ENCODE assay signal across 1 cellular context in the genomic region with DNA sequence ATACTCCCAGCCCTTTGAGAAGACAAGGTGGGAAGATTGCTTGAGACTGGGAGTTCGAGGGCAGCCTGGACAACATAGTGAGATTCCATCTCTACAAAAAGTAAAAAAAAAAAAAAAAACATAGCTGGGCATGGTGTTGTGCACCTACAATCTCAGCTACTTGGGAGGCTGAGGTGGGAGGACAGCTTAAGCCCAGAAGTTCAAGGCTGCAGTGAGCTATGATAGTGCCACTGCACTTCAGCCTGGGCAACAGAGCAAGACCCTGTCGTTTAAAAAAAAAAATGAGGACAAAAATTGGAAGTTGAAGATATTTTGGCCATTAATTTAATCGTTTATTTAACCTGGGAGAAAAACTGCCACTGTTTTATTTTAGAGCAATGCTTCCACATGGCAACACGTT.
TF ChIP-seq lines count a peak whose summit lies in the region.

No MANE protein-coding gene starts in this region.

TF ChIP-seq in H1, 55 proteins besides CTCF, POLR2A, EP300 and RAD21:
- TF ChIP-seq BCL11A (IDR thresholded peaks at IDR 0.05; ENCODE audit: low read depth in 2 of 2, low read length in 2 of 2) = no peak
- TF ChIP-seq EZH2 (IDR thresholded peaks at IDR 0.05; ENCODE audit: low read depth, low read length, severe bottlenecking) = no peak
- no peak for TF ChIP-seq RXRA (IDR thresholded peaks at IDR 0.05; ENCODE audit: insufficient read depth, low read depth, low read length)
- TF ChIP-seq NRF1 (IDR thresholded peaks at IDR 0.05; ENCODE audit: low read depth, low read length) = no peak
- TF ChIP-seq KDM1A (IDR thresholded peaks at IDR 0.05; ENCODE audit: borderline replicate concordance, low read length) = no peak
- TF ChIP-seq SIRT6 (IDR thresholded peaks at IDR 0.05; ENCODE audit: low read length) = no peak
- TF ChIP-seq RFX5 (IDR thresholded peaks at IDR 0.05; ENCODE audit: borderline replicate concordance, low read depth, low read length) = no peak
- no peak for TF ChIP-seq SP1 (IDR thresholded peaks at IDR 0.05; ENCODE audit: low read depth, low read length)
- TF ChIP-seq TBP (IDR thresholded peaks at IDR 0.05; ENCODE audit: low read depth, low read length) = no peak
- TF ChIP-seq SIX5 (IDR thresholded peaks at IDR 0.05; ENCODE audit: low read depth, low read length) = no peak
- TF ChIP-seq, protein P1, sequence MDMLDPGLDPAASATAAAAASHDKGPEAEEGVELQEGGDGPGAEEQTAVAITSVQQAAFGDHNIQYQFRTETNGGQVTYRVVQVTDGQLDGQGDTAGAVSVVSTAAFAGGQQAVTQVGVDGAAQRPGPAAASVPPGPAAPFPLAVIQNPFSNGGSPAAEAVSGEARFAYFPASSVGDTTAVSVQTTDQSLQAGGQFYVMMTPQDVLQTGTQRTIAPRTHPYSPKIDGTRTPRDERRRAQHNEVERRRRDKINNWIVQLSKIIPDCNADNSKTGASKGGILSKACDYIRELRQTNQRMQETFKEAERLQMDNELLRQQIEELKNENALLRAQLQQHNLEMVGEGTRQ (IDR thresholded peaks at IDR 0.05; ENCODE audit: low read length) = no peak
- TF ChIP-seq SP2 (IDR thresholded peaks at IDR 0.05; ENCODE audit: low read length) = no peak
- TF ChIP-seq HDAC6 (IDR thresholded peaks at IDR 0.05; ENCODE audit: low read depth, low read length) = no peak
- no peak for TF ChIP-seq CTBP2 (IDR thresholded peaks at IDR 0.05; ENCODE audit: borderline replicate concordance, insufficient read depth, insufficient read length, low read length)
- no peak for TF ChIP-seq SIN3A (conservative IDR thresholded peaks at IDR 0.05 in 1 of 2, IDR thresholded peaks at IDR 0.05 in 1 of 2; ENCODE audit: low read depth in 1 of 2, low read length in 2 of 2)
- TF ChIP-seq KDM4A (IDR thresholded peaks at IDR 0.05; ENCODE audit: low read depth, low read length, severe bottlenecking) = no peak
